Comparison of ENCODE assay signal across 14 cellular contexts in the genomic region with DNA sequence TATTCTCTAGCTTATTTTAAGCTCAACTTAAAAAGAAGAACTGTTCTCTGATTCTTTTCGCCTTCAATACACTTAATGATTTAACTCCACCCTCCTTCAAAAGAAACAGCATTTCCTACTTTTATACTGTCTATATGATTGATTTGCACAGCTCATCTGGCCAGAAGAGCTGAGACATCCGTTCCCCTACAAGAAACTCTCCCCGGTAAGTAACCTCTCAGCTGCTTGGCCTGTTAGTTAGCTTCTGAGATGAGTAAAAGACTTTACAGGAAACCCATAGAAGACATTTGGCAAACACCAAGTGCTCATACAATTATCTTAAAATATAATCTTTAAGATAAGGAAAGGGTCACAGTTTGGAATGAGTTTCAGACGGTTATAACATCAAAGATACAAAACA. TPM values are rescaled to one million over a fixed set of nuclear protein-coding genes. Genes with fewer than 3 reads are reported as not detected.
DNase-seq lines count a peak whose midpoint lies in the region; ATAC-seq and TF ChIP-seq lines count a peak whose summit lies in the region.
"Had no signal": no experiment of that assay in that cellular context is flagged by ENCODE, and none has a peak within 500 bp of the region (broad histone marks: within the 10 kb centered on the region; RNA-seq: fewer than 3 reads in every experiment).

A gene (plus strand): TSS at position 163 of the 400 bp plus-strand sequence. CDS start 1,957 bp downstream, outside the sequence.

- H3K27ac Mint-ChIP-seq in CD4-positive, alpha-beta memory T cell: peak within 1 kb of the TSS; percentile 81 to 93 (median 85)
- peak within 1 kb of the TSS; percentile 84 for H3K27ac Mint-ChIP-seq in activated naive CD8-positive, alpha-beta T cell treated with anti-CD3 and anti-CD28 coated beads, Interleukin-2, amount 50 U/mL, for 24 hours
- H3K27ac Mint-ChIP-seq in nephron: peak within 1 kb of the TSS in 2 of 3 experiments; percentile 16 to 38

- no peak within 1 kb of the TSS for H2AFZ ChIP-seq in Loucy (ENCODE audit: low read length)

- no peaks in the 10 kb centered on the region for H3K9me3 ChIP-seq in CD4-positive, alpha-beta memory T cell (ENCODE audit: control insufficient read depth in 1 of 2, low read length in 2 of 2)
- H3K9me3 ChIP-seq in Loucy (ENCODE audit: insufficient read depth, low read depth, low read length): no peaks in the 10 kb centered on the region

- H3K36me3 ChIP-seq in CD4-positive, alpha-beta memory T cell (ENCODE audit: insufficient read depth, low read length): no peaks in the 10 kb centered on the region
- no peaks in the 10 kb centered on the region for H3K36me3 ChIP-seq in Loucy (ENCODE audit: insufficient read depth, low read length)
- H3K36me3 ChIP-seq: cardiac muscle cell had no signal

- H3F3A ChIP-seq in Loucy (ENCODE audit: low read depth): peaks cover 7% of the 10 kb centered on the region

- H3K4me3 Mint-ChIP-seq in CD4-positive, alpha-beta memory T cell: peak within 1 kb of the TSS; percentile 67 to 85 (median 80)
- no peak within 1 kb of the TSS for H3K4me3 Mint-ChIP-seq in activated naive CD8-positive, alpha-beta T cell treated with anti-CD3 and anti-CD28 coated beads, Interleukin-2, amount 50 U/mL, for 24 hours
- no peak within 1 kb of the TSS for H3K4me3 Mint-ChIP-seq in nephron

- TF ChIP-seq CTCF in Loucy (conservative IDR thresholded peaks at IDR 0.05; ENCODE audit: low read length): no peak
- TF ChIP-seq CTCF in nephron (IDR thresholded peaks at IDR 0.05; ENCODE audit: unreplicated experiment in 3 of 3): no peak
- no peak for TF ChIP-seq CTCF in GM20000 (IDR thresholded peaks at IDR 0.05; ENCODE audit: extremely low read depth, missing control alignments)

- peak within 1 kb of the TSS; percentile 12 to 45 for H3K4me3 ChIP-seq in CD4-positive, alpha-beta memory T cell (ENCODE audit: low read length in 2 of 2)
- H3K4me3 ChIP-seq in Loucy (ENCODE audit: low read length, poor library complexity, severe bottlenecking): peak within 1 kb of the TSS; percentile 8
- H3K4me3 ChIP-seq: cardiac muscle cell had no signal

- H3K9me3 Mint-ChIP-seq in CD4-positive, alpha-beta memory T cell: peaks cover 0 to 2% (median 0%) of the 10 kb centered on the region in 8 donors
- no peaks in the 10 kb centered on the region for H3K9me3 Mint-ChIP-seq in activated naive CD8-positive, alpha-beta T cell treated with anti-CD3 and anti-CD28 coated beads, Interleukin-2, amount 50 U/mL, for 24 hours
- H3K9me3 Mint-ChIP-seq in nephron: no peaks in the 10 kb centered on the region

- peak within 1 kb of the TSS; percentile 26 for H3K9ac ChIP-seq in Loucy (ENCODE audit: low read depth, low read length, poor library complexity, severe bottlenecking)

- no peaks in the 10 kb centered on the region for H3K27me3 ChIP-seq in CD4-positive, alpha-beta memory T cell (ENCODE audit: insufficient read depth, low read length)
- H3K27me3 ChIP-seq in Loucy (ENCODE audit: insufficient read depth, low read length, poor library complexity, severe bottlenecking): no peaks in the 10 kb centered on the region

- peak within 1 kb of the TSS; percentile 57 for H3K4me2 ChIP-seq in Loucy (ENCODE audit: low read depth, low read length, poor library complexity, severe bottlenecking)

- ATAC-seq in activated naive CD8-positive, alpha-beta T cell treated with anti-CD3 and anti-CD28 coated beads, Interleukin-2, amount 50 U/mL, for 24 hours: peak; percentile 40
- ATAC-seq in SK-N-SH treated with all-trans-retinoic acid at 6 μM for 48 hours: no peak
- ATAC-seq: left colon had no signal

- H4K20me1 ChIP-seq in Loucy (ENCODE audit: insufficient read depth, low read length, poor library complexity, severe bottlenecking): no peaks in the 10 kb centered on the region

- H3K79me2 ChIP-seq in Loucy (ENCODE audit: insufficient read depth, low read length): no peaks in the 10 kb centered on the region

- intact Hi-C loops in CD4-positive, alpha-beta memory T cell (cut with micrococcal nuclease): loop anchor here (2.0 to 10.0 kb wide), 2 partner anchors 188 to 606 kb away; no protein-coding TSS in a partner anchor

- H3K9me2 ChIP-seq in Loucy (replicated peaks; ENCODE audit: low read depth, low read length): no peaks in the 10 kb centered on the region

- POLR2A ChIA-PET in CD4-positive, alpha-beta memory T cell (lab: Charles Lee; ENCODE audit: partially characterized antibody): interaction anchor here (0.9 to 7.4 kb wide), 21 partner anchors 11 to 430 kb away, joined by 3 to 109 read pairs (median 7); a partner anchor contains a TSS

- H3K36me3 Mint-ChIP-seq in CD4-positive, alpha-beta memory T cell: peaks cover 0 to 14% of the 10 kb centered on the region in 2 donors
- no peaks in the 10 kb centered on the region for H3K36me3 Mint-ChIP-seq in activated naive CD8-positive, alpha-beta T cell treated with anti-CD3 and anti-CD28 coated beads, Interleukin-2, amount 50 U/mL, for 24 hours (ENCODE audit: low read depth)
- H3K36me3 Mint-ChIP-seq in nephron (ENCODE audit: low read depth): no peaks in the 10 kb centered on the region

- H3K27ac ChIP-seq in CD4-positive, alpha-beta memory T cell (ENCODE audit: low read depth, low read length): peak within 1 kb of the TSS; percentile 52
- H3K27ac ChIP-seq: cardiac muscle cell had no signal

- CTCF ChIA-PET in CD4-positive, alpha-beta memory T cell (lab: Charles Lee; ENCODE audit: partially characterized antibody): interaction anchor here (0.5 to 13.1 kb wide), 23 partner anchors 7 to 431 kb away, joined by 3 to 275 read pairs (median 27); a partner anchor contains a TSS

- peaks cover 85% of the 10 kb centered on the region for H3K4me1 ChIP-seq in CD4-positive, alpha-beta memory T cell (ENCODE audit: insufficient read depth, low read length)
- H3K4me1 ChIP-seq in Loucy (ENCODE audit: insufficient read depth, low read length, poor library complexity, severe bottlenecking): peaks cover 55% of the 10 kb centered on the region

- no peaks in the 10 kb centered on the region for H3K27me3 Mint-ChIP-seq in CD4-positive, alpha-beta memory T cell
- peaks cover 22% of the 10 kb centered on the region for H3K27me3 Mint-ChIP-seq in activated naive CD8-positive, alpha-beta T cell treated with anti-CD3 and anti-CD28 coated beads, Interleukin-2, amount 50 U/mL, for 24 hours
- peaks cover 44% of the 10 kb centered on the region for H3K27me3 Mint-ChIP-seq in nephron (ENCODE audit: low read depth)

- peaks cover 59 to 96% (median 80%) of the 10 kb centered on the region in 4 donors for H3K4me1 Mint-ChIP-seq in CD4-positive, alpha-beta memory T cell
- peaks cover 52% of the 10 kb centered on the region for H3K4me1 Mint-ChIP-seq in activated naive CD8-positive, alpha-beta T cell treated with anti-CD3 and anti-CD28 coated beads, Interleukin-2, amount 50 U/mL, for 24 hours
- H3K4me1 Mint-ChIP-seq in nephron: peaks cover 5% of the 10 kb centered on the region

- peak; percentile 45 to 67 (median 50) for DNase-seq in CD4-positive, alpha-beta memory T cell
- DNase-seq in activated naive CD8-positive, alpha-beta T cell treated with anti-CD3 and anti-CD28 coated beads, Interleukin-2, amount 50 U/mL, for 24 hours: no peak
- DNase-seq in NCI-H1048 (lab: John Stamatoyannopoulos, UW) (no peak), GM20000 (ENCODE audit: low spot score) (no peak), AG08396 (ENCODE audit: low spot score) (no peak)
- DNase-seq: left colon, NCI-H2081 treated with DMSO at 0.1 percent for 48 hours had no signal

TF ChIP-seq in SK-N-SH treated with all-trans-retinoic acid at 6 μM for 48 hours, 23 proteins besides CTCF, POLR2A, EP300 and RAD21 (continues in another document):
- TF ChIP-seq ZFP3 (CRISPR knock-in tag; IDR thresholded peaks at IDR 0.05): no peak
- TF ChIP-seq, protein P1, sequence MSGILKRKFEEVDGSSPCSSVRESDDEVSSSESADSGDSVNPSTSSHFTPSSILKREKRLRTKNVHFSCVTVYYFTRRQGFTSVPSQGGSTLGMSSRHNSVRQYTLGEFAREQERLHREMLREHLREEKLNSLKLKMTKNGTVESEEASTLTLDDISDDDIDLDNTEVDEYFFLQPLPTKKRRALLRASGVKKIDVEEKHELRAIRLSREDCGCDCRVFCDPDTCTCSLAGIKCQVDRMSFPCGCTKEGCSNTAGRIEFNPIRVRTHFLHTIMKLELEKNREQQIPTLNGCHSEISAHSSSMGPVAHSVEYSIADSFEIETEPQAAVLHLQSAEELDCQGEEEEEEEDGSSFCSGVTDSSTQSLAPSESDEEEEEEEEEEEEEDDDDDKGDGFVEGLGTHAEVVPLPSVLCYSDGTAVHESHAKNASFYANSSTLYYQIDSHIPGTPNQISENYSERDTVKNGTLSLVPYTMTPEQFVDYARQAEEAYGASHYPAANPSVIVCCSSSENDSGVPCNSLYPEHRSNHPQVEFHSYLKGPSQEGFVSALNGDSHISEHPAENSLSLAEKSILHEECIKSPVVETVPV (CRISPR knock-in tag; IDR thresholded peaks at IDR 0.05): no peak
- TF ChIP-seq ARNTL (CRISPR knock-in tag; IDR thresholded peaks at IDR 0.05; ENCODE audit: borderline replicate concordance, low read depth): no peak
- no peak for TF ChIP-seq TCF4 (CRISPR knock-in tag; IDR thresholded peaks at IDR 0.05; ENCODE audit: borderline replicate concordance)
- no peak for TF ChIP-seq ZNF70 (CRISPR knock-in tag; IDR thresholded peaks at IDR 0.05)
- no peak for TF ChIP-seq TOX (CRISPR knock-in tag; IDR thresholded peaks at IDR 0.05; ENCODE audit: borderline replicate concordance)
- no peak for TF ChIP-seq PPARA (CRISPR knock-in tag; IDR thresholded peaks at IDR 0.05; ENCODE audit: borderline replicate concordance)
- TF ChIP-seq ZFP30 (CRISPR knock-in tag; IDR thresholded peaks at IDR 0.05): no peak
- TF ChIP-seq, protein P2, sequence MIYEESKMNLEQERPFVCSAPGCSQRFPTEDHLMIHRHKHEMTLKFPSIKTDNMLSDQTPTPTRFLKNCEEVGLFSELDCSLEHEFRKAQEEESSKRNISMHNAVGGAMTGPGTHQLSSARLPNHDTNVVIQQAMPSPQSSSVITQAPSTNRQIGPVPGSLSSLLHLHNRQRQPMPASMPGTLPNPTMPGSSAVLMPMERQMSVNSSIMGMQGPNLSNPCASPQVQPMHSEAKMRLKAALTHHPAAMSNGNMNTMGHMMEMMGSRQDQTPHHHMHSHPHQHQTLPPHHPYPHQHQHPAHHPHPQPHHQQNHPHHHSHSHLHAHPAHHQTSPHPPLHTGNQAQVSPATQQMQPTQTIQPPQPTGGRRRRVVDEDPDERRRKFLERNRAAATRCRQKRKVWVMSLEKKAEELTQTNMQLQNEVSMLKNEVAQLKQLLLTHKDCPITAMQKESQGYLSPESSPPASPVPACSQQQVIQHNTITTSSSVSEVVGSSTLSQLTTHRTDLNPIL (CRISPR knock-in tag; IDR thresholded peaks at IDR 0.05; ENCODE audit: low read depth): no peak
- no peak for TF ChIP-seq ISL1 (CRISPR knock-in tag; IDR thresholded peaks at IDR 0.05)
- TF ChIP-seq SNAI2 (CRISPR knock-in tag; IDR thresholded peaks at IDR 0.05): no peak

RNA-seq across cellular contexts. Expression of the gene that starts here (rescaled TPM):
- total RNA-seq in CD4-positive, alpha-beta memory T cell: 1 to 10 TPM; 6.8 to 6.9 TPM
- polyA plus RNA-seq in CD4-positive, alpha-beta memory T cell: 1 to 10 TPM in 1 of 2 donors, under 1 TPM in 1; 0.59 to 5.5 TPM
- total RNA-seq: cardiac muscle cell, fibroblast of villous mesenchyme, renal cortical epithelial cell, RPMI7951 had no signal
- polyA plus RNA-seq: cardiac muscle cell had no signal

Comparison
In these comparisons a context has a peak if more than half of its experiments do, and no peak if none do; other contexts are left out.
1. DNase-seq: peak in CD4-positive, alpha-beta memory T cell (5 of 5); none in activated naive CD8-positive, alpha-beta T cell treated with anti-CD3 and anti-CD28 coated beads, Interleukin-2, amount 50 U/mL, for 24 hours (single experiment), NCI-H1048 (single experiment), GM20000 (single experiment) and AG08396 (single experiment).
2. H3K27ac Mint-ChIP-seq: peak in every context shown above with its lines; median percentile 85 in CD4-positive, alpha-beta memory T cell; 84 in activated naive CD8-positive, alpha-beta T cell treated with anti-CD3 and anti-CD28 coated beads, Interleukin-2, amount 50 U/mL, for 24 hours; 27 in nephron.
3. H3K4me3 Mint-ChIP-seq: peak in CD4-positive, alpha-beta memory T cell (8 of 8); none in activated naive CD8-positive, alpha-beta T cell treated with anti-CD3 and anti-CD28 coated beads, Interleukin-2, amount 50 U/mL, for 24 hours (single experiment) and nephron (0 of 3).